ENCODE assay signal across 20 cellular contexts in genomic region chr7:45943986-45944385, GRCh38. TPM values are rescaled to one million over a fixed set of nuclear protein-coding genes. Genes with fewer than 3 reads are reported as not detected.
"Had no signal": no experiment of that assay in that cellular context is flagged by ENCODE, and none has a peak within 500 bp of the region (broad histone marks: within the 10 kb centered on the region; RNA-seq: fewer than 3 reads in every experiment).

No MANE protein-coding gene starts in this region.

- H3K9me3 ChIP-seq: upper lobe of right lung had no signal

- H3K36me3 Mint-ChIP-seq: stimulated activated memory B cell treated with anti-CD40 and anti-IgM and Interleukin-4, amounts not matched to agents 10 μg/mL and 1 μg/mL and 100 μg/mL, for 72 hours had no signal

- H3K27ac ChIP-seq: brain microvascular endothelial cell, spleen, upper lobe of right lung had no signal

- H3K4me3 Mint-ChIP-seq: activated B cell treated with CpG ODN at 0.5 μM for 24 hours; activated naive CD4-positive, alpha-beta T cell treated with anti-CD3 and anti-CD28 coated beads, Interleukin-2, amount 10 ng/mL, durations not matched to agents 7 days and 5 days; activated naive CD8-positive, alpha-beta T cell treated with anti-CD3 and anti-CD28 coated beads, Interleukin-2, amount 50 U/mL, for 24 hours; activated T-cell treated with anti-CD3 and anti-CD28 coated beads, Interleukin-2, amount 50 U/mL, for 4 hours; endodermal cell; natural killer cell treated with Interleukin-12 subunit alpha and Interleukin-12 subunit beta and Interleukin-15 and Interleukin-18, amount 100 ng/mL, for 72 hours; stimulated activated memory B cell treated with anti-CD40 and anti-IgM and Interleukin-4, amounts not matched to agents 10 μg/mL and 1 μg/mL and 100 μg/mL, for 72 hours; T-helper 2 cell treated with Interferon-gamma antibody and Interleukin-4, amounts not matched to agents 5 μg/mL and 100 μg/mL, for 36 hours had no signal

- H3K4me3 ChIP-seq: lung, spleen, upper lobe of right lung had no signal

- H3K4me1 Mint-ChIP-seq: endodermal cell; stimulated activated memory B cell treated with anti-CD40 and anti-IgM and Interleukin-4, amounts not matched to agents 10 μg/mL and 1 μg/mL and 100 μg/mL, for 72 hours had no signal

- H3K4me1 ChIP-seq: spleen, upper lobe of right lung had no signal

- H3K27me3 ChIP-seq: brain microvascular endothelial cell, spleen, upper lobe of right lung had no signal

- DNase-seq: activated B cell treated with CpG ODN at 0.5 μM for 24 hours; activated CD4-positive, alpha-beta T cell treated with anti-CD3 and anti-CD28 coated beads for 48 hours; activated CD8-positive, alpha-beta memory T cell treated with anti-CD3 and anti-CD28 coated beads, Interleukin-2, amount 50 U/mL, for 4 hours; activated naive CD4-positive, alpha-beta T cell treated with anti-CD3 and anti-CD28 coated beads, Interleukin-2, amount 10 ng/mL, durations not matched to agents 7 days and 5 days; activated naive CD8-positive, alpha-beta T cell treated with anti-CD3 and anti-CD28 coated beads, Interleukin-2, amount 50 U/mL, for 24 hours; activated T-cell treated with anti-CD3 and anti-CD28 coated beads, Interleukin-2, amount 50 U/mL, for 4 hours; anterior cingulate cortex; brain microvascular endothelial cell; central memory CD4-positive, alpha-beta T cell; endodermal cell; hippocampal formation; left colon; spleen; stimulated activated CD4-positive, alpha-beta T cell treated with anti-CD3 and anti-CD28 coated beads, Interleukin-4, amount 100 ng/mL, for 4 hours; upper lobe of right lung had no signal

- H3K27me3 Mint-ChIP-seq: activated B cell treated with CpG ODN at 0.5 μM for 24 hours; activated naive CD4-positive, alpha-beta T cell treated with anti-CD3 and anti-CD28 coated beads, Interleukin-2, amount 10 ng/mL, durations not matched to agents 7 days and 5 days; activated naive CD8-positive, alpha-beta T cell treated with anti-CD3 and anti-CD28 coated beads, Interleukin-2, amount 50 U/mL, for 24 hours; natural killer cell treated with Interleukin-12 subunit alpha and Interleukin-12 subunit beta and Interleukin-15 and Interleukin-18, amount 100 ng/mL, for 72 hours; stimulated activated memory B cell treated with anti-CD40 and anti-IgM and Interleukin-4, amounts not matched to agents 10 μg/mL and 1 μg/mL and 100 μg/mL, for 72 hours had no signal

- H3K27ac Mint-ChIP-seq: activated B cell treated with CpG ODN at 0.5 μM for 24 hours; activated naive CD4-positive, alpha-beta T cell treated with anti-CD3 and anti-CD28 coated beads, Interleukin-2, amount 10 ng/mL, durations not matched to agents 7 days and 5 days; activated naive CD8-positive, alpha-beta T cell treated with anti-CD3 and anti-CD28 coated beads, Interleukin-2, amount 50 U/mL, for 24 hours; endodermal cell; natural killer cell treated with Interleukin-12 subunit alpha and Interleukin-12 subunit beta and Interleukin-15 and Interleukin-18, amount 100 ng/mL, for 72 hours; stimulated activated memory B cell treated with anti-CD40 and anti-IgM and Interleukin-4, amounts not matched to agents 10 μg/mL and 1 μg/mL and 100 μg/mL, for 72 hours; T-helper 2 cell treated with Interferon-gamma antibody and Interleukin-4, amounts not matched to agents 5 μg/mL and 100 μg/mL, for 36 hours had no signal

- H3K36me3 ChIP-seq: brain microvascular endothelial cell, spleen, upper lobe of right lung had no signal

RNA-seq across cellular contexts. Expression of gene IGFBP3, which starts 22.9 kb away (rescaled TPM):
- total RNA-seq: activated B cell treated with CpG ODN at 0.5 μM for 24 hours had no signal

RNA-seq across cellular contexts. Expression of gene IGFBP1, which starts 55.7 kb away (rescaled TPM):
- total RNA-seq: activated B cell treated with CpG ODN at 0.5 μM for 24 hours; endodermal cell; left colon; lung; natural killer cell treated with Interleukin-12 subunit alpha and Interleukin-12 subunit beta and Interleukin-15 and Interleukin-18, amount 100 ng/mL, for 72 hours; sciatic nerve; upper lobe of right lung had no signal
